7 cellular contexts compared by ENCODE assay signal in the genomic region with DNA sequence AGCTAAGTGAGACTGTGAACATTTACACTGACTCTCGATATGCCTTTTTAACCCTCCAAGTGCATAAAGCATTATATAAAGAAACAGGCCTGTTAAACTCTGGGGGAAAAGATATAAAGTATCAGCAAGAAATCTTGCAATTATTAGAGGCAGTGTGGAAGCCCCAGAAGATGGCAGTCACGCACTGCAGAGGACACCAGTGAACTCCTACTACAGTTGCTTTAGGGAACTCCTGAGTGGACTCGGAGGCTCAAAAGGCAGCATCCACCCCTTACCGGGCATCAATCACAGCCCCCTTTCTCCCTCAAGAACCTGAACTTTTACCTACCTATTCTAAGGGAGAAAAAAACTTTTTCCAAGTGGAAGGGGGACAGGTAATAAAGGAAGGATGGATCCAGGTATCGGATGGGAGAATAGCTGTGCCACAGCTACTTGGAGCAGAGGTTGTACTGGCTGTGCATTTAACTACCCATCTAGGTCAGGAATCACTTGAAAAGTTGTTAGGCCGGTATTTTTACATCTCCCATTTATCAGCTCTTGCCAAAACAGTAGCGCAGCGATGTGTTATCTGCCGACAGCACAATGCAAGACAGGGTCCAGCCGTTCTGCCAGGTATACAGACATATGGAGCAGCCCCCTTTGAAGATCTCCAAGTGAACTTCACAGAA.
DNase-seq lines count a peak whose midpoint lies in the region; ATAC-seq, FAIRE-seq and TF ChIP-seq lines count a peak whose summit lies in the region.

No MANE protein-coding gene starts in this region.

- H3K4me3 ChIP-seq in epithelial cell of esophagus (ENCODE audit: low read length) (no peak overlapping the region), pancreas (no peak overlapping the region)

- peak overlapping the region in 2 of 3 experiments; percentile 42 to 44; a peak in 2 of 7 replicates for H3K27ac Mint-ChIP-seq in H9

- no peaks in the 10 kb centered on the region for H3K36me3 ChIP-seq in pancreas

- no peak overlapping the region for H3K4ac ChIP-seq in H9 (ENCODE audit: low read depth, low read length)

- no peak overlapping the region for H4K91ac ChIP-seq in H9 (ENCODE audit: insufficient read length, low read depth, low read length)

- H2AFZ ChIP-seq in H9 (ENCODE audit: low read length): no peak overlapping the region

- intact Hi-C loops in pancreas (cut with DNase I): loop anchor here in 2 of 3 donors (5.0 to 10.0 kb wide), 2 partner anchors 115 to 118 kb away; no protein-coding TSS in a partner anchor

- no peak for FAIRE-seq in pancreas (lab: Jason Lieb, UNC)

- no peak overlapping the region for H2BK120ac ChIP-seq in H9 (ENCODE audit: low read depth, low read length, poor library complexity, severe bottlenecking)

- peaks cover 5 to 17% (median 8%) of the 10 kb centered on the region in 3 experiments for H3K36me3 Mint-ChIP-seq in H9 (ENCODE audit: insufficient read depth in 1 of 3, low read depth in 3 of 3)

- no peak overlapping the region for H2AK5ac ChIP-seq in H9 (ENCODE audit: insufficient read length, low read length)

- no peak overlapping the region for H3K4me2 ChIP-seq in H9 (ENCODE audit: insufficient read depth, insufficient read length, low read length)

- WGBS in H9 (ENCODE audit: extremely low coverage, insufficient read length, low lambda C conversion rate): no CpG with 5 or more reads among the region's 10 CpGs
- 16 to 21% methylated on average over 10 of the region's 10 CpGs for WGBS in pancreas, 2 donors

- H3K79me1 ChIP-seq in H9 (ENCODE audit: insufficient read depth, low read depth, low read length, poor library complexity, severe bottlenecking): no peaks in the 10 kb centered on the region

- peak overlapping the region in 1 of 2 experiments; percentile 27; a peak in 1 of 5 replicates for H3K4me3 Mint-ChIP-seq in H9

- no peak overlapping the region for H3T11ph ChIP-seq in H9 (ENCODE audit: low read length)

- peaks cover 12 to 16% of the 10 kb centered on the region in 2 experiments for H3K9me3 Mint-ChIP-seq in H9

- no peaks in the 10 kb centered on the region for H4K20me1 ChIP-seq in H9 (ENCODE audit: control insufficient read depth, insufficient read depth, insufficient read length)

- DNase-seq in H9 (peak; percentile 59), SK-N-DZ (ENCODE audit: low spot score) (peak; percentile 60), epithelial cell of esophagus (ENCODE audit: low read depth) (peak; percentile 33), pancreas (peak in 4 of 6 donors; percentile 34 to 70 (median 47)), NCI-H2227 treated with DMSO at 0.1 percent for 48 hours (lab: John Stamatoyannopoulos, UW) (no peak), NCI-H1694 treated with DMSO at 0.1 percent for 48 hours (lab: John Stamatoyannopoulos, UW) (no peak)

- no peaks in the 10 kb centered on the region for H3K27me3 ChIP-seq in H9 (ENCODE audit: insufficient read depth, low read length)
- H3K27me3 ChIP-seq in pancreas: no peaks in the 10 kb centered on the region

- no peak overlapping the region for H3K9ac ChIP-seq in H9 (ENCODE audit: extremely low read depth, insufficient read length, low read length)

- H3K23me2 ChIP-seq in H9 (ENCODE audit: insufficient read length, low read depth, low read length, poor library complexity, severe bottlenecking): no peaks in the 10 kb centered on the region

- TF ChIP-seq CTCF in H9 (conservative IDR thresholded peaks at IDR 0.05) (peak; percentile 84), epithelial cell of esophagus (IDR thresholded peaks at IDR 0.05; ENCODE audit: insufficient read depth, low read depth, low read length, missing control alignments) (peak; percentile 54), pancreas (IDR thresholded peaks at IDR 0.05) (peak; percentile 24 to 53 (median 51))

- no peaks in the 10 kb centered on the region; the same call in 1 of the 2 replicates for H3K27me3 Mint-ChIP-seq in H9 (ENCODE audit: low read depth)

- peaks cover 30 to 34% of the 10 kb centered on the region in 2 experiments for H3K4me1 Mint-ChIP-seq in H9

- H2BK20ac ChIP-seq in H9 (ENCODE audit: low read depth, low read length, poor library complexity, severe bottlenecking): no peak overlapping the region

- no peak overlapping the region for H3K14ac ChIP-seq in H9 (ENCODE audit: insufficient read depth, low read length)

- H2BK5ac ChIP-seq in H9 (ENCODE audit: insufficient read length, low read length): no peak overlapping the region

- H3K27ac ChIP-seq in H9 (ENCODE audit: insufficient read length, low read depth, low read length): no peak overlapping the region
- H3K27ac ChIP-seq in pancreas: no peak overlapping the region

- H2BK15ac ChIP-seq in H9 (ENCODE audit: low read depth, low read length): no peak overlapping the region

- no peak overlapping the region for H4K8ac ChIP-seq in H9 (replicated peaks; ENCODE audit: insufficient read length, low read depth, low read length)

- ATAC-seq in pancreas: peak; percentile 92 to 98 (median 96)
- no peak for ATAC-seq in HG03432 (IDR thresholded peaks at IDR 0.05; ENCODE audit: unreplicated experiment)

- H3K79me2 ChIP-seq in H9 (ENCODE audit: insufficient read depth, low read length): no peaks in the 10 kb centered on the region

- H3K23ac ChIP-seq in H9 (ENCODE audit: insufficient read length, low read depth, low read length): no peak overlapping the region

- no peak overlapping the region for H2BK12ac ChIP-seq in H9 (ENCODE audit: insufficient read length, low read depth, low read length)

- no peak overlapping the region for H3K56ac ChIP-seq in H9 (ENCODE audit: insufficient read length, low read depth, low read length)

- H3K18ac ChIP-seq in H9 (ENCODE audit: insufficient read length, low read depth, low read length): no peak overlapping the region

- H3K4me1 ChIP-seq in H9 (ENCODE audit: insufficient read depth, low read length) (no peaks in the 10 kb centered on the region; the same call in 1 of the 2 replicates), pancreas (peaks cover 0 to 5% (median 3%) of the 10 kb centered on the region in 3 donors)

- H4K5ac ChIP-seq in H9 (ENCODE audit: insufficient read length, low read depth, low read length): no peak overlapping the region

- no peaks in the 10 kb centered on the region for H3K9me3 ChIP-seq in H9 (ENCODE audit: control insufficient read depth, low read depth, low read length)
- H3K9me3 ChIP-seq in pancreas: no peaks in the 10 kb centered on the region

Comparison
In these comparisons a context has a peak if more than half of its experiments do, and no peak if none do; other contexts are left out.
1. DNase-seq: peak in H9 (single experiment), SK-N-DZ (single experiment), epithelial cell of esophagus (single experiment) and pancreas (4 of 6); none in NCI-H2227 treated with DMSO at 0.1 percent for 48 hours (single experiment) and NCI-H1694 treated with DMSO at 0.1 percent for 48 hours (single experiment).
2. Peak in every context shown above with its lines, with median percentiles within 50 percentile points of each other: CTCF ChIP-seq.